ENCODE assay signal across 28 cellular contexts in genomic region chr3:106397004-106397403, GRCh38.
"Had no signal": no experiment of that assay in that cellular context is flagged by ENCODE, and none has a peak within 500 bp of the region (broad histone marks: within the 10 kb centered on the region; RNA-seq: fewer than 3 reads in every experiment).

No MANE protein-coding gene starts in this region.

- H3K27ac ChIP-seq: adrenal gland, Peyer's patch, RWPE1, SJCRH30, WERI-Rb-1 had no signal

- H3K27me3 ChIP-seq: adrenal gland, Peyer's patch, SJCRH30 had no signal

- DNase-seq: activated CD4-positive, alpha-beta T cell treated with anti-CD3 and anti-CD28 coated beads for 4 hours; activated CD8-positive, alpha-beta memory T cell treated with anti-CD3 and anti-CD28 coated beads, Interleukin-2, amount 50 U/mL, for 4 hours; activated CD8-positive, alpha-beta T cell treated with anti-CD3 and anti-CD28 coated beads for 36 hours; activated gamma-delta T cell treated with Interleukin-2 at 50 U/mL for 16 hours; activated naive CD4-positive, alpha-beta T cell treated with anti-CD3 and anti-CD28 coated beads, Interleukin-2, amount 10 ng/mL, durations not matched to agents 7 days and 5 days; activated naive CD8-positive, alpha-beta T cell treated with anti-CD3 and anti-CD28 coated beads, Interleukin-2, amount 10 ng/mL, durations not matched to agents 7 days and 5 days; activated T-cell treated with anti-CD3 and anti-CD28 coated beads, Interleukin-2, amount 50 U/mL, for 72 hours; adrenal gland; anterior cingulate cortex; Kasumi-1; NCI-H1105 treated with DMSO at 0.1 percent for 48 hours; NCI-H146; NCI-H187 treated with DMSO at 0.1 percent for 48 hours; NCI-H2081 treated with DMSO at 0.1 percent for 48 hours; NCI-H2227 treated with DMSO at 0.1 percent for 48 hours; NCI-H446 treated with DMSO at 0.1 percent for 48 hours; NCI-H526; NCI-H82; OCI-M1; Peyer's patch; Right ventricle myocardium superior; SJCRH30; SK-N-SH; T-helper 1 cell; WERI-Rb-1 had no signal

- H3K9me3 ChIP-seq: adrenal gland, Peyer's patch, SJCRH30, SK-N-SH had no signal

- H3K27me3 Mint-ChIP-seq: activated CD8-positive, alpha-beta T cell treated with anti-CD3 and anti-CD28 coated beads for 36 hours; activated naive CD4-positive, alpha-beta T cell treated with anti-CD3 and anti-CD28 coated beads, Interleukin-2, amount 10 ng/mL, durations not matched to agents 7 days and 5 days; activated naive CD8-positive, alpha-beta T cell treated with anti-CD3 and anti-CD28 coated beads, Interleukin-2, amount 10 ng/mL, durations not matched to agents 7 days and 5 days had no signal

- H3K4me3 Mint-ChIP-seq: activated CD8-positive, alpha-beta T cell treated with anti-CD3 and anti-CD28 coated beads for 36 hours; activated naive CD4-positive, alpha-beta T cell treated with anti-CD3 and anti-CD28 coated beads, Interleukin-2, amount 10 ng/mL, durations not matched to agents 7 days and 5 days; activated naive CD8-positive, alpha-beta T cell treated with anti-CD3 and anti-CD28 coated beads, Interleukin-2, amount 10 ng/mL, durations not matched to agents 7 days and 5 days; activated T-cell treated with anti-CD3 and anti-CD28 coated beads, Interleukin-2, amount 50 U/mL, for 72 hours had no signal

- H3K4me3 ChIP-seq: adrenal gland, Peyer's patch, SJCRH30 had no signal

- H3K27ac Mint-ChIP-seq: activated CD8-positive, alpha-beta T cell treated with anti-CD3 and anti-CD28 coated beads for 36 hours; activated naive CD4-positive, alpha-beta T cell treated with anti-CD3 and anti-CD28 coated beads, Interleukin-2, amount 10 ng/mL, durations not matched to agents 7 days and 5 days; activated naive CD8-positive, alpha-beta T cell treated with anti-CD3 and anti-CD28 coated beads, Interleukin-2, amount 10 ng/mL, durations not matched to agents 7 days and 5 days; activated T-cell treated with anti-CD3 and anti-CD28 coated beads, Interleukin-2, amount 50 U/mL, for 72 hours; activated T-helper 2 cell treated with anti-CD3 and anti-CD28 coated beads, Interferon-gamma antibody, Interleukin-2, Interleukin-4, amounts not matched to agents 10 μg/mL and 5 μg/mL and 100 μg/mL, durations not matched to agents 14 hours and 24 hours and 36 hours had no signal

- ATAC-seq: activated CD4-positive, CD25-positive, alpha-beta regulatory T cell treated with anti-CD3 and anti-CD28 coated beads, Interleukin-2, amount 50 U/mL, for 24 hours; activated CD8-positive, alpha-beta T cell treated with anti-CD3 and anti-CD28 coated beads for 36 hours; activated T-cell treated with anti-CD3 and anti-CD28 coated beads, Interleukin-2, amount 50 U/mL, for 72 hours had no signal

- H3K36me3 ChIP-seq: adrenal gland, Peyer's patch, SJCRH30, WERI-Rb-1 had no signal

- H3K36me3 Mint-ChIP-seq: activated naive CD4-positive, alpha-beta T cell treated with anti-CD3 and anti-CD28 coated beads, Interleukin-2, amount 10 ng/mL, durations not matched to agents 7 days and 5 days; activated naive CD8-positive, alpha-beta T cell treated with anti-CD3 and anti-CD28 coated beads, Interleukin-2, amount 10 ng/mL, durations not matched to agents 7 days and 5 days had no signal

- H3K4me1 ChIP-seq: adrenal gland, Peyer's patch had no signal

- H3K4me1 Mint-ChIP-seq: activated naive CD4-positive, alpha-beta T cell treated with anti-CD3 and anti-CD28 coated beads, Interleukin-2, amount 10 ng/mL, durations not matched to agents 7 days and 5 days; activated naive CD8-positive, alpha-beta T cell treated with anti-CD3 and anti-CD28 coated beads, Interleukin-2, amount 10 ng/mL, durations not matched to agents 7 days and 5 days had no signal

- H3K9me3 Mint-ChIP-seq: activated CD8-positive, alpha-beta T cell treated with anti-CD3 and anti-CD28 coated beads for 36 hours; activated naive CD4-positive, alpha-beta T cell treated with anti-CD3 and anti-CD28 coated beads, Interleukin-2, amount 10 ng/mL, durations not matched to agents 7 days and 5 days; activated naive CD8-positive, alpha-beta T cell treated with anti-CD3 and anti-CD28 coated beads, Interleukin-2, amount 10 ng/mL, durations not matched to agents 7 days and 5 days; activated T-helper 2 cell treated with anti-CD3 and anti-CD28 coated beads, Interferon-gamma antibody, Interleukin-2, Interleukin-4, amounts not matched to agents 10 μg/mL and 5 μg/mL and 100 μg/mL, durations not matched to agents 14 hours and 24 hours and 36 hours had no signal
